In genomic region chr3:138408751-138409161, GRCh38 we compare ENCODE assay signal across 21 cellular contexts. TPM values are rescaled to one million over a fixed set of nuclear protein-coding genes. Genes with fewer than 3 reads are reported as not detected.
DNase-seq lines count a peak whose midpoint lies in the region; ATAC-seq and TF ChIP-seq lines count a peak whose summit lies in the region.
"Had no signal": no experiment of that assay in that cellular context is flagged by ENCODE, and none has a peak within 500 bp of the region (broad histone marks: within the 10 kb centered on the region; RNA-seq: fewer than 3 reads in every experiment).

No MANE protein-coding gene starts in this region.

- H3K27ac ChIP-seq in GM23338 (ENCODE audit: low read depth), result peak overlapping the region; percentile 47
- H3K27ac ChIP-seq: adrenal gland, thoracic aorta had no signal

- peaks cover 3% of the 10 kb centered on the region; the same call in 1 of the 2 replicates for H3F3A ChIP-seq in GM23338 (replicated peaks; ENCODE audit: low read depth)

- H3K9me3 Mint-ChIP-seq in GM23338, result peaks cover 8% of the 10 kb centered on the region; the same call in 2 of the 3 replicates
- H3K9me3 Mint-ChIP-seq in WTC11, result peaks cover 19% of the 10 kb centered on the region
- H3K9me3 Mint-ChIP-seq in progenitor cell of endocrine pancreas (ENCODE audit: low read depth), result no peaks in the 10 kb centered on the region
- no peaks in the 10 kb centered on the region for H3K9me3 Mint-ChIP-seq in activated T-helper 17 cell treated with anti-CD3 and anti-CD28 coated beads, Interleukin-2, amount 50 U/mL, for 72 hours
- H3K9me3 Mint-ChIP-seq: CD4-positive, alpha-beta T cell; memory B cell had no signal

- DNase-seq in GM23338 (ENCODE audit: low spot score) (peak; percentile 47), WTC11 (ENCODE audit: low spot score) (no peak), foreskin fibroblast (peak; percentile 10 to 36), pons (ENCODE audit: low spot score) (peak; percentile 31), EL (no peak), progenitor cell of endocrine pancreas (ENCODE audit: low spot score, unreplicated experiment) (no peak), OCI-M2 (lab: John Stamatoyannopoulos, UW; ENCODE audit: unreplicated experiment) (no peak)
- DNase-seq: activated gamma-delta T cell; CD4-positive, alpha-beta T cell; central memory CD4-positive, alpha-beta T cell; effector CD8-positive, alpha-beta T cell; kidney; NCI-H1105 treated with DMSO at 0.1 percent for 48 hours; NCI-H526 treated with DMSO at 0.1 percent for 48 hours; SHP77; T-helper 1 cell had no signal

- H3K27me3 Mint-ChIP-seq in GM23338 (ENCODE audit: insufficient read depth, low read depth, poor library complexity), result peaks cover 14% of the 10 kb centered on the region
- peaks cover 13% of the 10 kb centered on the region for H3K27me3 Mint-ChIP-seq in WTC11 (ENCODE audit: low read depth)
- H3K27me3 Mint-ChIP-seq in progenitor cell of endocrine pancreas, result peaks cover 24% of the 10 kb centered on the region
- peaks cover 18% of the 10 kb centered on the region for H3K27me3 Mint-ChIP-seq in activated T-helper 17 cell treated with anti-CD3 and anti-CD28 coated beads, Interleukin-2, amount 50 U/mL, for 72 hours

- H3K4me1 Mint-ChIP-seq in GM23338 (peaks cover 34% of the 10 kb centered on the region), WTC11 (peaks cover 42% of the 10 kb centered on the region), progenitor cell of endocrine pancreas (ENCODE audit: low read depth) (no peaks in the 10 kb centered on the region)
- H3K4me1 Mint-ChIP-seq in activated T-helper 17 cell treated with anti-CD3 and anti-CD28 coated beads, Interleukin-2, amount 50 U/mL, for 72 hours, result no peaks in the 10 kb centered on the region
- H3K4me1 Mint-ChIP-seq: memory B cell had no signal

- peaks cover 28% of the 10 kb centered on the region for H3K36me3 Mint-ChIP-seq in GM23338 (ENCODE audit: low read depth)
- H3K36me3 Mint-ChIP-seq in WTC11, result peaks cover 17% of the 10 kb centered on the region
- peaks cover 11% of the 10 kb centered on the region for H3K36me3 Mint-ChIP-seq in progenitor cell of endocrine pancreas (ENCODE audit: insufficient read depth)
- no peaks in the 10 kb centered on the region for H3K36me3 Mint-ChIP-seq in activated T-helper 17 cell treated with anti-CD3 and anti-CD28 coated beads, Interleukin-2, amount 50 U/mL, for 72 hours (ENCODE audit: low read depth)
- H3K36me3 Mint-ChIP-seq: memory B cell had no signal

- H3K4me3 ChIP-seq in GM23338 (no peak overlapping the region), foreskin fibroblast (ENCODE audit: low read depth in 1 of 2, low read length in 2 of 2) (no peak overlapping the region)
- H3K4me3 ChIP-seq: adrenal gland, GM12878, thoracic aorta had no signal

- no peak for TF ChIP-seq CTCF in GM23338 (conservative IDR thresholded peaks at IDR 0.05; ENCODE audit: low read depth in 2 of 2)
- no peak for TF ChIP-seq CTCF in WTC11 (IDR thresholded peaks at IDR 0.05)
- no peak for TF ChIP-seq CTCF in foreskin fibroblast (IDR thresholded peaks at IDR 0.05; ENCODE audit: low read depth, low read length)
- no peak for TF ChIP-seq CTCF in progenitor cell of endocrine pancreas (IDR thresholded peaks at IDR 0.05; ENCODE audit: unreplicated experiment)

- H3K4me3 Mint-ChIP-seq in GM23338, result 0 out of 3 replicates have a peak overlapping the region, but pooled peaks have one; percentile 7
- no peak overlapping the region for H3K4me3 Mint-ChIP-seq in WTC11
- no peak overlapping the region for H3K4me3 Mint-ChIP-seq in progenitor cell of endocrine pancreas (ENCODE audit: low read depth)
- no peak overlapping the region for H3K4me3 Mint-ChIP-seq in activated T-helper 17 cell treated with anti-CD3 and anti-CD28 coated beads, Interleukin-2, amount 50 U/mL, for 72 hours
- H3K4me3 Mint-ChIP-seq: CD4-positive, alpha-beta T cell; memory B cell had no signal

- H3K4me2 ChIP-seq in GM23338, result 0 out of 2 replicates have a peak overlapping the region, but pooled peaks have one; percentile 20

- POLR2A ChIA-PET in WTC11 (lab: Charles Lee), result interaction anchor here (0.5 kb wide), 1 partner anchor 287 kb away, joined by 3 read pairs; no protein-coding TSS in a partner anchor

- peak overlapping the region; percentile 65 for H3K27ac Mint-ChIP-seq in GM23338
- peak overlapping the region; percentile 93 for H3K27ac Mint-ChIP-seq in WTC11
- H3K27ac Mint-ChIP-seq in progenitor cell of endocrine pancreas, result no peak overlapping the region
- no peak overlapping the region for H3K27ac Mint-ChIP-seq in activated T-helper 17 cell treated with anti-CD3 and anti-CD28 coated beads, Interleukin-2, amount 50 U/mL, for 72 hours
- H3K27ac Mint-ChIP-seq: CD4-positive, alpha-beta T cell; memory B cell had no signal

- H3K79me2 ChIP-seq in GM23338 (replicated peaks; ENCODE audit: insufficient read depth), result no peaks in the 10 kb centered on the region

- no peaks in the 10 kb centered on the region for H4K20me1 ChIP-seq in GM23338 (replicated peaks; ENCODE audit: insufficient read depth)

- H2AFZ ChIP-seq in GM23338, result no peak overlapping the region

- peaks cover 22% of the 10 kb centered on the region for H3K4me1 ChIP-seq in GM23338 (ENCODE audit: insufficient read depth)

- ATAC-seq in GM23338 (peak; percentile 55), WTC11 (peak; percentile 64)
- no peak for ATAC-seq in activated T-helper 17 cell treated with anti-CD3 and anti-CD28 coated beads, Interleukin-2, amount 50 U/mL, for 72 hours (replicated peaks)
- ATAC-seq: GM12878 had no signal

- peaks cover 39% of the 10 kb centered on the region for H3K9me2 ChIP-seq in GM23338 (ENCODE audit: insufficient read depth)

- no peaks in the 10 kb centered on the region; the same call in 1 of the 2 replicates for H3K36me3 ChIP-seq in GM23338 (ENCODE audit: insufficient read depth)

- CTCF ChIA-PET in WTC11 (lab: Charles Lee), result interaction anchor here (0.5 to 3.5 kb wide), 13 partner anchors 9 to 515 kb away, joined by 3 to 28 read pairs (median 4); partner anchors contain the start of genes CEP70 and MRAS

- H3K27me3 ChIP-seq in GM23338 (ENCODE audit: insufficient read depth), result no peaks in the 10 kb centered on the region
- H3K27me3 ChIP-seq: adrenal gland had no signal

TF ChIP-seq in GM23338, 12 proteins besides CTCF, POLR2A, EP300 and RAD21 (continues in another document):
- no peak for TF ChIP-seq JUNB (IDR thresholded peaks at IDR 0.05; ENCODE audit: unreplicated experiment)
- no peak for TF ChIP-seq CREB1 (CRISPR knock-in tag; IDR thresholded peaks at IDR 0.05; ENCODE audit: low read depth)
- no peak for TF ChIP-seq NANOG (IDR thresholded peaks at IDR 0.05; ENCODE audit: borderline replicate concordance)
- TF ChIP-seq EZH2 (IDR thresholded peaks at IDR 0.05; ENCODE audit: low read depth, unreplicated experiment), result no peak

TF ChIP-seq in WTC11, 78 proteins besides CTCF, POLR2A, EP300 and RAD21 (continues in another document):
- TF ChIP-seq RORB (CRISPR knock-in tag; IDR thresholded peaks at IDR 0.05), result no peak
- TF ChIP-seq STAT6 (CRISPR knock-in tag; conservative IDR thresholded peaks at IDR 0.05; ENCODE audit: low read depth), result no peak
- no peak for TF ChIP-seq IRF2 (CRISPR knock-in tag; IDR thresholded peaks at IDR 0.05; ENCODE audit: borderline replicate concordance, low read depth)
- TF ChIP-seq USF1 (CRISPR knock-in tag; IDR thresholded peaks at IDR 0.05), result no peak
- TF ChIP-seq NFE2L1 (CRISPR knock-in tag; IDR thresholded peaks at IDR 0.05), result peak; percentile 60

RNA-seq across cellular contexts. Expression of gene ESYT3, which starts 25.7 kb away (rescaled TPM):
- 7.4 and 8.2 TPM in 2 replicates for total RNA-seq in GM23338 (2014; rRNA removed; shearing (Covaris generic))
- 3.5 TPM in 2 replicates for polyA plus RNA-seq in GM23338 (2016; fragmentation: Nextera tagmentation; extraction: Ambion mirVana)
- total RNA-seq in WTC11 (2021) (4.4 to 6.4 TPM (median 5.7 TPM) in 3 replicates), progenitor cell of endocrine pancreas (1.8 and 3.5 TPM in 2 replicates)
- total RNA-seq in activated T-helper 17 cell treated with anti-CD3 and anti-CD28 coated beads, Interleukin-2, amount 50 U/mL, for 72 hours, result under 1 TPM; 0.09 to 0.37 TPM
- total RNA-seq: GM12878 had no signal
- polyA plus RNA-seq: GM12878 had no signal

Comparison
In these comparisons a context has a peak if more than half of its experiments do, and no peak if none do; other contexts are left out.
1. DNase-seq: peak in GM23338 (single experiment), foreskin fibroblast (2 of 2) and pons (single experiment); none in WTC11 (single experiment), EL (single experiment), progenitor cell of endocrine pancreas (single experiment) and OCI-M2 (single experiment).
2. H3K27ac Mint-ChIP-seq: peak in GM23338 (single experiment) and WTC11 (single experiment); none in progenitor cell of endocrine pancreas (single experiment) and activated T-helper 17 cell treated with anti-CD3 and anti-CD28 coated beads, Interleukin-2, amount 50 U/mL, for 72 hours (single experiment).